8 cellular contexts compared by ENCODE assay signal in the genomic region with DNA sequence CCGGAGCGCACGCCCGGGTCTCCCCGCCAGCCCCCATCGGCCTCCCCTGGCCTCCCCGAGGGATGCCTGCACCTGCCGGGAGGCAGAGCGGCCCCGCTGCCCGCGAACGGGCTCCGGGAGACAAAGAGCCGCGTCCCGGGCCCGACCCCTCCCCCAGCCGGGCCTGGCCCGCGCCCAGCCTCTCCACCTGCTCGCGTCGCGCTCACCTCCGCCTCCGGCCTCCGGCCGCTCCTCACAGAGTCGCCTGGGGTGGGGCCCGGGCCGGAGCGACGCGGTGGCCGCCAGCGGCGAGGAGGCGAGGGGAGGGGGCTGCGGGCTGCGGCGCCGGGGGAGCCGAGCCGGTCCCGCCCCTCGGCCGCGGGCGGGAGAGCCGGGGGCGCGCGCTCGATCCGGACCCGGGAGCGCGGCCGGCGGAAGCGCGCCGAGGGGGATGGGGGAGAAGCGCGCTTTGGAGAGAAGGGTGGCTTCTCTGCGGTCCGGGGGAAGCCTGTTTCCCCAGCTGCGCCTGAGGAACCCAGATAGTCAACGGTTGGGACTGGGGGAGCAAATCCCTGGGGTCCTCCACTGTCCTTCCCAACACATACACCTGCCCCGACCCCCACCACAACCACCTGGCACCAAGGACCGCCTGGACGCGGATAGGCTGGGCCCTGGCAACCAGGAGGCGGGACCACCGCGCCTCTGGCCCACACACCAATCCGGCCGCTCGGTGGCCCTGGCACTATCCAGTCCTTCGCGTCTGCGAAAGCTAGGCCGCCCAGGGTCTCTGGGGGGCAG. TPM values are rescaled to one million over a fixed set of nuclear protein-coding genes. Genes with fewer than 3 reads are reported as not detected.
DNase-seq lines count a peak whose midpoint lies in the region; ATAC-seq, FAIRE-seq and TF ChIP-seq lines count a peak whose summit lies in the region.

A gene (minus strand): TSS at position 311 of the 777 bp plus-strand sequence. CDS start 701 bp downstream, outside the sequence.

- peak within 1 kb of the TSS; percentile 96 for H3K27ac Mint-ChIP-seq in progenitor cell of endocrine pancreas

- H3K4me3 Mint-ChIP-seq in progenitor cell of endocrine pancreas (ENCODE audit: low read depth) = peak within 1 kb of the TSS; percentile 90

- TF ChIP-seq RAD21 in Ishikawa (IDR thresholded peaks at IDR 0.05; ENCODE audit: low read depth) = no peak

- FAIRE-seq in GM19239 (lab: Jason Lieb, UNC) = no peak

- H3K4me3 ChIP-seq in aorta (ENCODE audit: low read length in 2 of 2) = no peak within 1 kb of the TSS

- H3K27ac ChIP-seq in C4-2B = peak within 1 kb of the TSS; percentile 48
- no peak within 1 kb of the TSS for H3K27ac ChIP-seq in aorta (ENCODE audit: low read depth in 1 of 2, low read length in 2 of 2)

- peaks cover 10% of the 10 kb centered on the region for H3K36me3 Mint-ChIP-seq in progenitor cell of endocrine pancreas (ENCODE audit: insufficient read depth)

- H3K4me1 ChIP-seq in aorta (ENCODE audit: control insufficient read depth in 1 of 2, insufficient read depth in 2 of 2, low read length in 2 of 2) = no peaks in the 10 kb centered on the region

- H3K4me1 Mint-ChIP-seq in progenitor cell of endocrine pancreas (ENCODE audit: low read depth) = peaks cover 8% of the 10 kb centered on the region

- no peaks in the 10 kb centered on the region for H3K27me3 Mint-ChIP-seq in progenitor cell of endocrine pancreas

- intact Hi-C loops in aorta (cut with DNase I) = no loop called here

- 1% methylated on average over 45 to 84 of the region's 84 CpGs for WGBS in aorta, 2 donors

- peaks cover 0 to 1% of the 10 kb centered on the region in 2 donors for H3K27me3 ChIP-seq in aorta (ENCODE audit: control insufficient read depth in 1 of 2, insufficient read depth in 2 of 2, low read length in 1 of 2)

- H3K9me3 ChIP-seq in aorta (ENCODE audit: control insufficient read depth, low read length) = no peaks in the 10 kb centered on the region

- ATAC-seq in aorta (ENCODE audit: low FRiP score) (no peak), GM21529 (IDR thresholded peaks at IDR 0.05; ENCODE audit: unreplicated experiment) (no peak)

- TF ChIP-seq EP300 in Ishikawa (IDR thresholded peaks at IDR 0.05; ENCODE audit: borderline replicate concordance) = no peak

- TF ChIP-seq CTCF in C4-2B (conservative IDR thresholded peaks at IDR 0.05) (no peak), progenitor cell of endocrine pancreas (IDR thresholded peaks at IDR 0.05; ENCODE audit: unreplicated experiment) (no peak)

- H3K36me3 ChIP-seq in aorta (ENCODE audit: control insufficient read depth in 1 of 2, insufficient read depth in 2 of 2, low read length in 1 of 2) = no peaks in the 10 kb centered on the region

- H3K9me3 Mint-ChIP-seq in progenitor cell of endocrine pancreas (ENCODE audit: low read depth) = peaks cover 2% of the 10 kb centered on the region

- peak; percentile 84 for DNase-seq in SK-N-DZ (ENCODE audit: low spot score)
- peak; percentile 44 for DNase-seq in glomerular visceral epithelial cell (ENCODE audit: extremely low spot score)
- DNase-seq in progenitor cell of endocrine pancreas (ENCODE audit: low spot score, unreplicated experiment) = peak; percentile 83
- no peak for DNase-seq in GM19239 (ENCODE audit: insufficient read length, low spot score)
- no peak for DNase-seq in aorta

TF ChIP-seq in Ishikawa, 13 proteins besides CTCF, POLR2A, EP300 and RAD21:
- TF ChIP-seq CEBPB (IDR thresholded peaks at IDR 0.05) = no peak
- TF ChIP-seq, protein P1, sequence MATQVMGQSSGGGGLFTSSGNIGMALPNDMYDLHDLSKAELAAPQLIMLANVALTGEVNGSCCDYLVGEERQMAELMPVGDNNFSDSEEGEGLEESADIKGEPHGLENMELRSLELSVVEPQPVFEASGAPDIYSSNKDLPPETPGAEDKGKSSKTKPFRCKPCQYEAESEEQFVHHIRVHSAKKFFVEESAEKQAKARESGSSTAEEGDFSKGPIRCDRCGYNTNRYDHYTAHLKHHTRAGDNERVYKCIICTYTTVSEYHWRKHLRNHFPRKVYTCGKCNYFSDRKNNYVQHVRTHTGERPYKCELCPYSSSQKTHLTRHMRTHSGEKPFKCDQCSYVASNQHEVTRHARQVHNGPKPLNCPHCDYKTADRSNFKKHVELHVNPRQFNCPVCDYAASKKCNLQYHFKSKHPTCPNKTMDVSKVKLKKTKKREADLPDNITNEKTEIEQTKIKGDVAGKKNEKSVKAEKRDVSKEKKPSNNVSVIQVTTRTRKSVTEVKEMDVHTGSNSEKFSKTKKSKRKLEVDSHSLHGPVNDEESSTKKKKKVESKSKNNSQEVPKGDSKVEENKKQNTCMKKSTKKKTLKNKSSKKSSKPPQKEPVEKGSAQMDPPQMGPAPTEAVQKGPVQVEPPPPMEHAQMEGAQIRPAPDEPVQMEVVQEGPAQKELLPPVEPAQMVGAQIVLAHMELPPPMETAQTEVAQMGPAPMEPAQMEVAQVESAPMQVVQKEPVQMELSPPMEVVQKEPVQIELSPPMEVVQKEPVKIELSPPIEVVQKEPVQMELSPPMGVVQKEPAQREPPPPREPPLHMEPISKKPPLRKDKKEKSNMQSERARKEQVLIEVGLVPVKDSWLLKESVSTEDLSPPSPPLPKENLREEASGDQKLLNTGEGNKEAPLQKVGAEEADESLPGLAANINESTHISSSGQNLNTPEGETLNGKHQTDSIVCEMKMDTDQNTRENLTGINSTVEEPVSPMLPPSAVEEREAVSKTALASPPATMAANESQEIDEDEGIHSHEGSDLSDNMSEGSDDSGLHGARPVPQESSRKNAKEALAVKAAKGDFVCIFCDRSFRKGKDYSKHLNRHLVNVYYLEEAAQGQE (IDR thresholded peaks at IDR 0.05; ENCODE audit: low read depth) = no peak
- TF ChIP-seq TEAD4 (IDR thresholded peaks at IDR 0.05) = no peak
- no peak for TF ChIP-seq FOXM1 (IDR thresholded peaks at IDR 0.05; ENCODE audit: borderline replicate concordance, low read depth)
- TF ChIP-seq CREB1 (IDR thresholded peaks at IDR 0.05; ENCODE audit: low read depth) = no peak
- 0 out of 2 replicates have a peak, but pooled peaks have one; percentile 14 for TF ChIP-seq NFIC (IDR thresholded peaks at IDR 0.05)
- TF ChIP-seq TAF1 (IDR thresholded peaks at IDR 0.05; ENCODE audit: low read depth) = peak; percentile 23; the same call in 1 of the 2 replicates
- TF ChIP-seq TCF12 (IDR thresholded peaks at IDR 0.05; ENCODE audit: low read depth) = peak; percentile 33; the same call in 1 of the 2 replicates
- TF ChIP-seq ZBTB7A (IDR thresholded peaks at IDR 0.05; ENCODE audit: low read depth) = peak; percentile 95
- TF ChIP-seq, protein P2, sequence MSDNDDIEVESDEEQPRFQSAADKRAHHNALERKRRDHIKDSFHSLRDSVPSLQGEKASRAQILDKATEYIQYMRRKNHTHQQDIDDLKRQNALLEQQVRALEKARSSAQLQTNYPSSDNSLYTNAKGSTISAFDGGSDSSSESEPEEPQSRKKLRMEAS (IDR thresholded peaks at IDR 0.05) = no peak; the same call in 1 of the 2 replicates

RNA-seq across cellular contexts. Expression of the gene that starts here (rescaled TPM):
- 1.3 and 2.0 TPM in 2 replicates for polyA plus RNA-seq in SK-N-DZ (2014; cell fraction: cytosol; rRNA removed)
- 1.9 and 6.1 TPM in 2 replicates for polyA plus RNA-seq in SK-N-DZ (2014; cell fraction: nucleus; rRNA removed)
- total RNA-seq in progenitor cell of endocrine pancreas = 37.4 and 40.4 TPM in 2 replicates
- total RNA-seq in aorta = under 1 TPM in 1 of 2 donors, not detected in 1; 0.09 TPM
- under 1 TPM in 1 of 2 donors, not detected in 1; 0.13 TPM for polyA plus RNA-seq in aorta

Comparison
In these comparisons a context has a peak if more than half of its experiments do, and no peak if none do; other contexts are left out.
1. RNA of the gene that starts here (total RNA-seq): 37.4 to 40.4 TPM in progenitor cell of endocrine pancreas; 0.09 TPM in aorta; every median in the first group is over 10 times any median in the second.
2. DNase-seq: peak in SK-N-DZ (single experiment), glomerular visceral epithelial cell (single experiment) and progenitor cell of endocrine pancreas (single experiment); none in GM19239 (single experiment) and aorta (0 of 2).